Comparison of ENCODE assay signal across 24 cellular contexts in genomic region chr12:104752016-104752415, GRCh38.
A peak's percentile ranks its signal among the peaks of the same experiment; 100 is the strongest.
DNase-seq lines count a peak whose midpoint lies in the region; ATAC-seq and TF ChIP-seq lines count a peak whose summit lies in the region.
"Had no signal": no experiment of that assay in that cellular context is flagged by ENCODE, and none has a peak within 500 bp of the region (broad histone marks: within the 10 kb centered on the region; RNA-seq: fewer than 3 reads in every experiment).

No MANE protein-coding gene starts in this region.

- H3K9me3 ChIP-seq in spleen (no peaks in the 10 kb centered on the region), testis (no peaks in the 10 kb centered on the region)
- H3K9me3 ChIP-seq: heart right ventricle had no signal

- H3K27ac Mint-ChIP-seq in dendritic cell treated with granulocyte-macrophage colony-stimulating factor and Interleukin-4, amounts not matched to agents 40 ng/mL and 50 ng/mL, for 4 days, result peak overlapping the region; percentile 83
- H3K27ac Mint-ChIP-seq: activated CD4-positive, alpha-beta T cell treated with anti-CD3 and anti-CD28 coated beads, Interleukin-2, amount 10 ng/mL, durations not matched to agents 24 days and 14 days; activated T-helper 2 cell treated with anti-CD3 and anti-CD28 coated beads, Interferon-gamma antibody, Interleukin-2, Interleukin-4, amounts not matched to agents 10 μg/mL and 5 μg/mL and 100 μg/mL, durations not matched to agents 14 hours and 24 hours and 36 hours had no signal

- H3K27ac ChIP-seq in spleen, result peak overlapping the region in 1 of 8 donors; percentile 10
- H3K27ac ChIP-seq in testis, result no peak overlapping the region

- DNase-seq in activated CD8-positive, alpha-beta memory T cell treated with anti-CD3 and anti-CD28 coated beads for 24 hours, result peak; percentile 5
- DNase-seq in activated CD8-positive, alpha-beta memory T cell treated with anti-CD3 and anti-CD28 coated beads, Interleukin-2, amount 50 U/mL, for 4 hours, result no peak
- DNase-seq in spleen (peak; percentile 65), testis (no peak), mesenteric fat pad (ENCODE audit: low spot score) (no peak), NCI-H524 (lab: John Stamatoyannopoulos, UW) (no peak)
- DNase-seq: 8988T; activated CD4-positive, alpha-beta T cell treated with anti-CD3 and anti-CD28 coated beads, Interleukin-2, amount 10 ng/mL, durations not matched to agents 24 days and 14 days; DMS79; foreskin fibroblast; GF-D8; heart right ventricle; KG1; mammary epithelial cell; NCI-H1694; NCI-H2171 treated with DMSO at 0.1 percent for 48 hours; NCI-H524 treated with DMSO at 0.1 percent for 48 hours; retina; T-helper 2 cell had no signal

- intact Hi-C loops in dendritic cell treated with granulocyte-macrophage colony-stimulating factor and Interleukin-4, amounts not matched to agents 40 ng/mL and 50 ng/mL, for 4 days (cut with micrococcal nuclease), result no loop called here
- intact Hi-C loops in spleen (cut with DNase I; ENCODE audit: low total_unique reads) (no loop called here), testis (cut with DNase I; ENCODE audit: low total_unique reads) (no loop called here)

- H3K4me3 Mint-ChIP-seq in dendritic cell treated with granulocyte-macrophage colony-stimulating factor and Interleukin-4, amounts not matched to agents 40 ng/mL and 50 ng/mL, for 4 days, result no peak overlapping the region
- H3K4me3 Mint-ChIP-seq: activated CD4-positive, alpha-beta T cell treated with anti-CD3 and anti-CD28 coated beads, Interleukin-2, amount 10 ng/mL, durations not matched to agents 24 days and 14 days had no signal

- H3K9me3 Mint-ChIP-seq in dendritic cell treated with granulocyte-macrophage colony-stimulating factor and Interleukin-4, amounts not matched to agents 40 ng/mL and 50 ng/mL, for 4 days, result no peaks in the 10 kb centered on the region
- H3K9me3 Mint-ChIP-seq: activated CD4-positive, alpha-beta T cell treated with anti-CD3 and anti-CD28 coated beads, Interleukin-2, amount 10 ng/mL, durations not matched to agents 24 days and 14 days; activated naive CD4-positive, alpha-beta T cell treated with anti-CD3 and anti-CD28 coated beads, Interleukin-2, amount 50 U/mL, for 72 hours; activated T-helper 2 cell treated with anti-CD3 and anti-CD28 coated beads, Interferon-gamma antibody, Interleukin-2, Interleukin-4, amounts not matched to agents 10 μg/mL and 5 μg/mL and 100 μg/mL, durations not matched to agents 14 hours and 24 hours and 36 hours had no signal

- peak; percentile 7 for ATAC-seq in HG02852 (IDR thresholded peaks at IDR 0.05; ENCODE audit: unreplicated experiment)
- ATAC-seq: activated naive CD4-positive, alpha-beta T cell treated with anti-CD3 and anti-CD28 coated beads, Interleukin-2, amount 50 U/mL, for 72 hours; heart right ventricle had no signal

- peaks cover 34% of the 10 kb centered on the region for H3K36me3 Mint-ChIP-seq in dendritic cell treated with granulocyte-macrophage colony-stimulating factor and Interleukin-4, amounts not matched to agents 40 ng/mL and 50 ng/mL, for 4 days (ENCODE audit: low read depth)

- WGBS in spleen, 5 donors, result 93 to 99% (median 96%) methylated on average over 4 of the region's 4 CpGs
- WGBS in testis, 2 donors, result 93 to 95% methylated on average over 4 of the region's 4 CpGs

- H3K4me3 ChIP-seq in spleen, result no peak overlapping the region
- H3K4me3 ChIP-seq in testis, result no peak overlapping the region
- H3K4me3 ChIP-seq: heart right ventricle, smooth muscle cell had no signal

- TF ChIP-seq POLR2A in spleen (IDR thresholded peaks at IDR 0.05) (no peak), testis (IDR thresholded peaks at IDR 0.05) (no peak)

- H3K36me3 ChIP-seq in spleen (peaks cover 0 to 6% (median 3%) of the 10 kb centered on the region in 6 donors), testis (ENCODE audit: low read depth, missing control alignments) (no peaks in the 10 kb centered on the region)

- TF ChIP-seq CTCF in spleen (IDR thresholded peaks at IDR 0.05 in 8 of 11, conservative IDR thresholded peaks at IDR 0.05 in 3 of 11) (no peak), testis (IDR thresholded peaks at IDR 0.05) (no peak)

- H3K4me1 Mint-ChIP-seq in dendritic cell treated with granulocyte-macrophage colony-stimulating factor and Interleukin-4, amounts not matched to agents 40 ng/mL and 50 ng/mL, for 4 days (ENCODE audit: low read depth), result peaks cover 78% of the 10 kb centered on the region

- H3K27me3 ChIP-seq in spleen (replicated peaks in 1 of 7) (no peaks in the 10 kb centered on the region), testis (no peaks in the 10 kb centered on the region)
- H3K27me3 ChIP-seq: heart right ventricle had no signal

- no peaks in the 10 kb centered on the region for H3K27me3 Mint-ChIP-seq in dendritic cell treated with granulocyte-macrophage colony-stimulating factor and Interleukin-4, amounts not matched to agents 40 ng/mL and 50 ng/mL, for 4 days
- H3K27me3 Mint-ChIP-seq: activated CD4-positive, alpha-beta T cell treated with anti-CD3 and anti-CD28 coated beads, Interleukin-2, amount 10 ng/mL, durations not matched to agents 24 days and 14 days had no signal

- H3K4me1 ChIP-seq in spleen (peaks cover 22 to 60% (median 50%) of the 10 kb centered on the region in 6 donors), testis (no peaks in the 10 kb centered on the region)

Comparison
In these comparisons a context has a peak if more than half of its experiments do, and no peak if none do; other contexts are left out.
1. DNase-seq: peak in activated CD8-positive, alpha-beta memory T cell treated with anti-CD3 and anti-CD28 coated beads for 24 hours (single experiment) and spleen (single experiment); none in activated CD8-positive, alpha-beta memory T cell treated with anti-CD3 and anti-CD28 coated beads, Interleukin-2, amount 50 U/mL, for 4 hours (single experiment), testis (single experiment), mesenteric fat pad (single experiment) and NCI-H524 (0 of 2).